ENCODE assay signal across 1 cellular context in genomic region chr10:121648078-121648477, GRCh38.
TF ChIP-seq lines count a peak whose summit lies in the region.

No MANE protein-coding gene starts in this region.

TF ChIP-seq in H1, 55 proteins besides CTCF, POLR2A, EP300 and RAD21 (continued from another document):
- no peak for TF ChIP-seq ATF2 (IDR thresholded peaks at IDR 0.05; ENCODE audit: low read length)
- TF ChIP-seq EZH2 (IDR thresholded peaks at IDR 0.05; ENCODE audit: low read depth, low read length, severe bottlenecking) = no peak
- TF ChIP-seq SP4 (IDR thresholded peaks at IDR 0.05; ENCODE audit: low read length) = no peak
- TF ChIP-seq EGR1 (IDR thresholded peaks at IDR 0.05; ENCODE audit: borderline replicate concordance, low read depth, low read length) = no peak
- TF ChIP-seq SUZ12 (IDR thresholded peaks at IDR 0.05; ENCODE audit: low read length) = no peak
- no peak for TF ChIP-seq JUND (IDR thresholded peaks at IDR 0.05; ENCODE audit: low read length)
- TF ChIP-seq MAFK (IDR thresholded peaks at IDR 0.05; ENCODE audit: low read depth, low read length) = no peak
- no peak for TF ChIP-seq YY1 (IDR thresholded peaks at IDR 0.05; ENCODE audit: low read depth, low read length)
- TF ChIP-seq GTF2F1 (IDR thresholded peaks at IDR 0.05; ENCODE audit: borderline replicate concordance, low read depth, low read length) = no peak
- no peak for TF ChIP-seq KDM4A (IDR thresholded peaks at IDR 0.05; ENCODE audit: low read depth, low read length, severe bottlenecking)
- TF ChIP-seq SRF (IDR thresholded peaks at IDR 0.05; ENCODE audit: low read depth, low read length) = no peak
- no peak for TF ChIP-seq ASH2L (IDR thresholded peaks at IDR 0.05; ENCODE audit: low read length)
- TF ChIP-seq CHD1 (IDR thresholded peaks at IDR 0.05; ENCODE audit: low read depth, low read length) = no peak
- TF ChIP-seq JUN (IDR thresholded peaks at IDR 0.05; ENCODE audit: low read depth, low read length) = no peak
